ENCODE assay signal across 8 cellular contexts in genomic region chr17:74987909-74988711, GRCh38. TPM values are rescaled to one million over a fixed set of nuclear protein-coding genes. Genes with fewer than 3 reads are reported as not detected.
DNase-seq lines count a peak whose midpoint lies in the region; ATAC-seq, FAIRE-seq and TF ChIP-seq lines count a peak whose summit lies in the region.

No MANE protein-coding gene starts in this region.

- no peak for FAIRE-seq in GM12892 (lab: Jason Lieb, UNC)

- H3K4me1 ChIP-seq in iPS-15b (ENCODE audit: control insufficient read depth, insufficient read depth, low read length), result peaks cover 5% of the 10 kb centered on the region

- in situ Hi-C loops in brain microvascular endothelial cell (cut with HindIII; ENCODE audit: low pct_ligation_motif_present, low sequenced_read_pairs), result no loop called here

- H3K9me3 ChIP-seq in iPS-15b (ENCODE audit: control insufficient read depth, insufficient read depth, low read length), result no peaks in the 10 kb centered on the region

- DNase-seq in A172 (ENCODE audit: low spot score), result peak; percentile 62
- peak; percentile 74 for DNase-seq in brain microvascular endothelial cell
- DNase-seq in pulmonary artery endothelial cell (ENCODE audit: low read depth, low spot score), result peak; percentile 49
- DNase-seq in GM12892 (ENCODE audit: insufficient read length), result no peak

- H3K27me3 ChIP-seq in brain microvascular endothelial cell (replicated peaks) (no peaks in the 10 kb centered on the region), iPS-15b (ENCODE audit: control insufficient read depth, insufficient read depth, low read length) (peaks cover 2% of the 10 kb centered on the region)

- peak overlapping the region; percentile 28 for H3K9ac ChIP-seq in iPS-15b (ENCODE audit: low read depth, low read length)

- no peak for TF ChIP-seq POLR2A in GM12892 (IDR thresholded peaks at IDR 0.05; ENCODE audit: low read depth, low read length)

- H3K4me3 ChIP-seq in GM08714 (ENCODE audit: low read length) (peak overlapping the region; percentile 57), brain microvascular endothelial cell (ENCODE audit: low read depth, low read length) (peak overlapping the region; percentile 77), iPS-15b (ENCODE audit: low read depth, low read length) (peak overlapping the region; percentile 79)

- peaks cover 2% of the 10 kb centered on the region for H3K36me3 ChIP-seq in brain microvascular endothelial cell (replicated peaks)
- H3K36me3 ChIP-seq in iPS-15b (ENCODE audit: control insufficient read depth, insufficient read depth, low read length), result no peaks in the 10 kb centered on the region

- peak overlapping the region; percentile 94 for H3K27ac ChIP-seq in brain microvascular endothelial cell

- ATAC-seq in HG03039 (IDR thresholded peaks at IDR 0.05; ENCODE audit: unreplicated experiment), result peak; percentile 24

- TF ChIP-seq CTCF in brain microvascular endothelial cell (IDR thresholded peaks at IDR 0.05; ENCODE audit: low read depth, low read length, missing control alignments), result peak; percentile 60

TF ChIP-seq in PFSK-1, 5 proteins besides CTCF, POLR2A, EP300 and RAD21:
- TF ChIP-seq, protein P1, sequence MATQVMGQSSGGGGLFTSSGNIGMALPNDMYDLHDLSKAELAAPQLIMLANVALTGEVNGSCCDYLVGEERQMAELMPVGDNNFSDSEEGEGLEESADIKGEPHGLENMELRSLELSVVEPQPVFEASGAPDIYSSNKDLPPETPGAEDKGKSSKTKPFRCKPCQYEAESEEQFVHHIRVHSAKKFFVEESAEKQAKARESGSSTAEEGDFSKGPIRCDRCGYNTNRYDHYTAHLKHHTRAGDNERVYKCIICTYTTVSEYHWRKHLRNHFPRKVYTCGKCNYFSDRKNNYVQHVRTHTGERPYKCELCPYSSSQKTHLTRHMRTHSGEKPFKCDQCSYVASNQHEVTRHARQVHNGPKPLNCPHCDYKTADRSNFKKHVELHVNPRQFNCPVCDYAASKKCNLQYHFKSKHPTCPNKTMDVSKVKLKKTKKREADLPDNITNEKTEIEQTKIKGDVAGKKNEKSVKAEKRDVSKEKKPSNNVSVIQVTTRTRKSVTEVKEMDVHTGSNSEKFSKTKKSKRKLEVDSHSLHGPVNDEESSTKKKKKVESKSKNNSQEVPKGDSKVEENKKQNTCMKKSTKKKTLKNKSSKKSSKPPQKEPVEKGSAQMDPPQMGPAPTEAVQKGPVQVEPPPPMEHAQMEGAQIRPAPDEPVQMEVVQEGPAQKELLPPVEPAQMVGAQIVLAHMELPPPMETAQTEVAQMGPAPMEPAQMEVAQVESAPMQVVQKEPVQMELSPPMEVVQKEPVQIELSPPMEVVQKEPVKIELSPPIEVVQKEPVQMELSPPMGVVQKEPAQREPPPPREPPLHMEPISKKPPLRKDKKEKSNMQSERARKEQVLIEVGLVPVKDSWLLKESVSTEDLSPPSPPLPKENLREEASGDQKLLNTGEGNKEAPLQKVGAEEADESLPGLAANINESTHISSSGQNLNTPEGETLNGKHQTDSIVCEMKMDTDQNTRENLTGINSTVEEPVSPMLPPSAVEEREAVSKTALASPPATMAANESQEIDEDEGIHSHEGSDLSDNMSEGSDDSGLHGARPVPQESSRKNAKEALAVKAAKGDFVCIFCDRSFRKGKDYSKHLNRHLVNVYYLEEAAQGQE (IDR thresholded peaks at IDR 0.05; ENCODE audit: insufficient read depth in 1 of 2, low read depth in 2 of 2, low read length in 2 of 2), result 0 out of 4 replicates have a peak, but pooled peaks of 1 of the 2 experiments have one; percentile 9
- no peak for TF ChIP-seq POLR2AphosphoS5 (IDR thresholded peaks at IDR 0.05; ENCODE audit: low read depth, low read length)
- TF ChIP-seq FOXP2 (optimal IDR thresholded peaks at IDR 0.05; ENCODE audit: borderline replicate concordance, extremely low read depth, extremely low read length, insufficient read depth), result peak; percentile 34
- no peak for TF ChIP-seq TAF1 (IDR thresholded peaks at IDR 0.05; ENCODE audit: borderline replicate concordance, insufficient read depth, low read length)
- no peak for TF ChIP-seq SIN3A (IDR thresholded peaks at IDR 0.05; ENCODE audit: borderline replicate concordance, insufficient read depth, low read length)

RNA-seq across cellular contexts. Expression of gene CDR2L, which starts 0.7 kb away (rescaled TPM):
- total RNA-seq in A172 (2014; rRNA removed; shearing (Covaris generic)), result 24.0 and 26.6 TPM in 2 replicates
- 36.7 TPM for polyA plus RNA-seq in PFSK-1 (2012; ENCODE audit: insufficient read length, low read depth)
- 13.4 and 15.7 TPM in 2 replicates for total RNA-seq in pulmonary artery endothelial cell
- polyA plus RNA-seq in GM12892 (2012; ENCODE audit: missing spikeins), result not detected

RNA-seq across cellular contexts. Expression of gene HID1, which starts 15.6 kb away (rescaled TPM):
- 0.65 and 2.7 TPM in 2 replicates for total RNA-seq in A172 (2014; rRNA removed; shearing (Covaris generic))
- 3.4 TPM for polyA plus RNA-seq in PFSK-1 (2012; ENCODE audit: insufficient read length, low read depth)
- total RNA-seq in pulmonary artery endothelial cell, result 8.7 and 12.2 TPM in 2 replicates
- 0.49 TPM for polyA plus RNA-seq in GM12892 (2012; ENCODE audit: missing spikeins)

RNA-seq across cellular contexts. Expression of gene MRPL58, which starts 24.4 kb away (rescaled TPM):
- total RNA-seq in A172 (2014; rRNA removed; shearing (Covaris generic)), result 135 TPM in 2 replicates
- 171 TPM for polyA plus RNA-seq in PFSK-1 (2012; ENCODE audit: insufficient read length, low read depth)
- total RNA-seq in pulmonary artery endothelial cell, result 32.8 and 43.4 TPM in 2 replicates
- polyA plus RNA-seq in GM12892 (2012; ENCODE audit: missing spikeins), result 40.0 TPM

RNA-seq across cellular contexts. Expression of gene OTOP3, which starts 52.4 kb away (rescaled TPM):
- not detected in 2 replicates for total RNA-seq in A172 (2014; rRNA removed; shearing (Covaris generic))
- polyA plus RNA-seq in PFSK-1 (2012; ENCODE audit: insufficient read length, low read depth), result not detected
- not detected in 2 replicates for total RNA-seq in pulmonary artery endothelial cell
- polyA plus RNA-seq in GM12892 (2012; ENCODE audit: missing spikeins), result not detected

RNA-seq across cellular contexts. Expression of gene ATP5PD, which starts 58.7 kb away (rescaled TPM):
- total RNA-seq in A172 (2014; rRNA removed; shearing (Covaris generic)), result 488 and 584 TPM in 2 replicates
- polyA plus RNA-seq in PFSK-1 (2012; ENCODE audit: insufficient read length, low read depth), result 256 TPM
- 173 and 218 TPM in 2 replicates for total RNA-seq in pulmonary artery endothelial cell
- 366 TPM for polyA plus RNA-seq in GM12892 (2012; ENCODE audit: missing spikeins)
